ENCODE assay signal across 18 cellular contexts in genomic region chr1:24179251-24179895, GRCh38. TPM values are rescaled to one million over a fixed set of nuclear protein-coding genes. Genes with fewer than 3 reads are reported as not detected.
"Had no signal": no experiment of that assay in that cellular context is flagged by ENCODE, and none has a peak within 500 bp of the region (broad histone marks: within the 10 kb centered on the region; RNA-seq: fewer than 3 reads in every experiment).

No MANE protein-coding gene starts in this region.

- ATAC-seq: gastrocnemius medialis, sciatic nerve had no signal

- H3K27me3 Mint-ChIP-seq: activated CD4-positive, alpha-beta memory T cell treated with anti-CD3 and anti-CD28 coated beads for 36 hours; central memory CD8-positive, alpha-beta T cell had no signal

- DNase-seq: activated CD4-positive, alpha-beta memory T cell treated with anti-CD3 and anti-CD28 coated beads for 36 hours; activated CD4-positive, CD25-positive, alpha-beta regulatory T cell treated with anti-CD3 and anti-CD28 coated beads, Interleukin-2, amount 50 U/mL, for 72 hours; activated naive CD4-positive, alpha-beta T cell treated with anti-CD3 and anti-CD28 coated beads for 36 hours; gastrocnemius medialis; head of caudate nucleus; left ventricle myocardium inferior; stimulated activated CD4-positive, alpha-beta T cell treated with anti-CD3 and anti-CD28 coated beads, Interleukin-4, amount 100 ng/mL, for 4 hours; stimulated activated naive CD4-positive, alpha-beta T cell; thyroid gland had no signal

- H3K4me1 Mint-ChIP-seq: brain, neural progenitor cell had no signal

- H3K4me3 ChIP-seq: coronary artery, gastrocnemius medialis, left ventricle myocardium inferior, neural progenitor cell, thyroid gland had no signal

- H3K4me3 Mint-ChIP-seq: activated CD4-positive, alpha-beta memory T cell treated with anti-CD3 and anti-CD28 coated beads for 36 hours; activated naive CD4-positive, alpha-beta T cell treated with anti-CD3 and anti-CD28 coated beads for 36 hours; brain; central memory CD8-positive, alpha-beta T cell; neural progenitor cell; T-helper 1 cell treated with Interleukin-12 subunit alpha and Interleukin-12 subunit beta and Interleukin-4 antibody, amounts not matched to agents 30 μg/mL and 1 μg/mL, for 36 hours had no signal

- H3K4me1 ChIP-seq: gastrocnemius medialis, left ventricle myocardium inferior, neural progenitor cell had no signal

- H3K27ac ChIP-seq: coronary artery, gastrocnemius medialis, left ventricle myocardium inferior, neural progenitor cell, thyroid gland had no signal

- H3K27me3 ChIP-seq: gastrocnemius medialis, neural progenitor cell, thyroid gland had no signal

- H3K27ac Mint-ChIP-seq: activated CD4-positive, alpha-beta memory T cell treated with anti-CD3 and anti-CD28 coated beads for 36 hours; activated naive CD4-positive, alpha-beta T cell treated with anti-CD3 and anti-CD28 coated beads for 36 hours; brain; neural progenitor cell; T-helper 1 cell treated with Interleukin-12 subunit alpha and Interleukin-12 subunit beta and Interleukin-4 antibody, amounts not matched to agents 30 μg/mL and 1 μg/mL, for 36 hours had no signal

- H3K36me3 ChIP-seq: gastrocnemius medialis, left ventricle myocardium inferior, neural progenitor cell, thyroid gland had no signal

- H3K36me3 Mint-ChIP-seq: brain, neural progenitor cell had no signal

- H3K9me3 ChIP-seq: gastrocnemius medialis, left ventricle myocardium inferior, thyroid gland had no signal

- H3K9me3 Mint-ChIP-seq: activated CD4-positive, alpha-beta memory T cell treated with anti-CD3 and anti-CD28 coated beads for 36 hours; activated naive CD4-positive, alpha-beta T cell treated with anti-CD3 and anti-CD28 coated beads for 36 hours; brain; central memory CD8-positive, alpha-beta T cell; neural progenitor cell; T-helper 1 cell treated with Interleukin-12 subunit alpha and Interleukin-12 subunit beta and Interleukin-4 antibody, amounts not matched to agents 30 μg/mL and 1 μg/mL, for 36 hours had no signal

RNA-seq across cellular contexts. Expression of gene IL22RA1, which starts 36.4 kb away (rescaled TPM):
- total RNA-seq: activated CD4-positive, alpha-beta memory T cell treated with anti-CD3 and anti-CD28 coated beads for 36 hours; activated naive CD4-positive, alpha-beta T cell treated with anti-CD3 and anti-CD28 coated beads for 36 hours; mononuclear cell; osteocyte; sciatic nerve; urinary bladder had no signal
